ENCODE assay signal across 11 cellular contexts in genomic region chr6:140105857-140106256, GRCh38.
DNase-seq lines count a peak whose midpoint lies in the region; ATAC-seq, FAIRE-seq and TF ChIP-seq lines count a peak whose summit lies in the region.
"Had no signal": no experiment of that assay in that cellular context is flagged by ENCODE, and none has a peak within 500 bp of the region (broad histone marks: within the 10 kb centered on the region; RNA-seq: fewer than 3 reads in every experiment).

No MANE protein-coding gene starts in this region.

- CTCF ChIA-PET in HepG2 (lab: Yijun Ruan, JAX; ENCODE audit: low intra/inter-chr PET ratio, low total read pairs): no interaction called here

- no peaks in the 10 kb centered on the region for H3K36me3 ChIP-seq in KMS-11 (ENCODE audit: insufficient read depth)
- no peaks in the 10 kb centered on the region for H3K36me3 ChIP-seq in HepG2 (replicated peaks in 1 of 2; ENCODE audit: control insufficient read depth in 1 of 2, insufficient read depth in 2 of 2, low read length in 2 of 2)
- H3K36me3 ChIP-seq: neutrophil had no signal

- H3K4me1 ChIP-seq in KMS-11 (ENCODE audit: low read depth, poor library complexity, severe bottlenecking) (no peaks in the 10 kb centered on the region), HepG2 (ENCODE audit: insufficient read depth, low read length) (0 out of 2 replicates have a peak, but pooled peaks cover 10% of the 10 kb centered on the region)

- POLR2A ChIA-PET in HepG2 (lab: Yijun Ruan, JAX): no interaction called here

- H3K79me2 ChIP-seq in KMS-11 (ENCODE audit: insufficient read depth, low read depth): no peaks in the 10 kb centered on the region
- H3K79me2 ChIP-seq in HepG2 (ENCODE audit: insufficient read depth, low read length): no peaks in the 10 kb centered on the region

- peaks cover 4% of the 10 kb centered on the region; the same call in 1 of the 2 replicates for H3K9me3 ChIP-seq in HepG2 (ENCODE audit: low read length)
- H3K9me3 ChIP-seq: neutrophil had no signal

- H3K9ac ChIP-seq in KMS-11 (no peak overlapping the region), HepG2 (ENCODE audit: insufficient read depth, low read depth, low read length) (no peak overlapping the region)

- H3K27ac ChIP-seq in KMS-11 (no peak overlapping the region), HepG2 (ENCODE audit: extremely low read length, insufficient read depth, low read length) (no peak overlapping the region)
- H3K27ac ChIP-seq: neutrophil had no signal

- H3K27me3 ChIP-seq in KMS-11 (ENCODE audit: insufficient read depth, low read depth) (no peaks in the 10 kb centered on the region), HepG2 (ENCODE audit: control insufficient read depth in 1 of 2, insufficient read depth in 2 of 2, low read length in 2 of 2) (no peaks in the 10 kb centered on the region)
- H3K27me3 ChIP-seq: neutrophil had no signal

- WGBS in HepG2 (ENCODE audit: low lambda C conversion rate): 17% methylated on average over 6 of the region's 6 CpGs

- H2AFZ ChIP-seq in KMS-11 (ENCODE audit: low read depth) (no peak overlapping the region; the same call in 1 of the 2 replicates), HepG2 (ENCODE audit: low read length) (peak overlapping the region; percentile 96)

- in situ Hi-C loops in HepG2 (cut with HindIII; ENCODE audit: extremely low pct_ligation_motif_present, low pct_unique_long_range_greater_than_20kb): no loop called here

- no peak for TF ChIP-seq EP300 in HepG2 (IDR thresholded peaks at IDR 0.05; ENCODE audit: low read depth in 2 of 2, low read length in 2 of 2)
- TF ChIP-seq EP300 in HepG2 (CRISPR knock-in tag; IDR thresholded peaks at IDR 0.05; ENCODE audit: borderline replicate concordance): no peak

- peak; percentile 94 for ATAC-seq in HepG2
- ATAC-seq in HG02973 (IDR thresholded peaks at IDR 0.05; ENCODE audit: unreplicated experiment): no peak
- ATAC-seq in HG03097 (IDR thresholded peaks at IDR 0.05; ENCODE audit: low FRiP score, unreplicated experiment): no peak
- ATAC-seq in GM18519 (IDR thresholded peaks at IDR 0.05; ENCODE audit: low FRiP score, unreplicated experiment): no peak

- H3K4me2 ChIP-seq in KMS-11 (no peak overlapping the region), HepG2 (ENCODE audit: low read depth, low read length) (peak overlapping the region; percentile 60)

- intact Hi-C loops in HepG2 (cut with micrococcal nuclease; ENCODE audit: unreplicated experiment): loop anchor here (5.0 to 10.0 kb wide), 2 partner anchors 221 to 336 kb away; no protein-coding TSS in a partner anchor

- peak; percentile 58 for FAIRE-seq in HepG2 (lab: Jason Lieb, UNC)

- TF ChIP-seq CTCF in KMS-11 (conservative IDR thresholded peaks at IDR 0.05; ENCODE audit: low read depth, low read length) (peak; percentile 50; the same call in 1 of the 2 replicates), HepG2 (CRISPR knock-in tag; IDR thresholded peaks at IDR 0.05) (peak; percentile 27)

- TF ChIP-seq RAD21 in HepG2 (CRISPR knock-in tag; IDR thresholded peaks at IDR 0.05): no peak

- TF ChIP-seq POLR2A in HepG2 (IDR thresholded peaks at IDR 0.05; ENCODE audit: insufficient read depth in 1 of 2, low read depth in 2 of 2, low read length in 2 of 2): no peak

- peak; percentile 55 for DNase-seq in DMS114 treated with DMSO at 0.1 percent for 48 hours (lab: John Stamatoyannopoulos, UW; ENCODE audit: unreplicated experiment)
- DNase-seq in astrocyte of the hippocampus (ENCODE audit: low read depth, low spot score): peak; percentile 19
- DNase-seq in HepG2 (ENCODE audit: low spot score): peak; percentile 39
- DNase-seq in NCI-H1105 (lab: John Stamatoyannopoulos, UW): no peak
- DNase-seq: activated naive CD8-positive, alpha-beta T cell treated with anti-CD3 and anti-CD28 coated beads for 36 hours; NCI-H1092 treated with DMSO at 0.1 percent for 48 hours had no signal

- H3K4me3 ChIP-seq in KMS-11 (IDR thresholded peaks at IDR 0.05; ENCODE audit: insufficient read depth, low read depth, low read length) (no peak overlapping the region), HepG2 (replicated peaks in 1 of 3; ENCODE audit: insufficient read depth in 1 of 3, low read depth in 2 of 3, low read length in 3 of 3) (peak overlapping the region; percentile 11 to 38 (median 24); a peak in 2 of 6 replicates)

- no peaks in the 10 kb centered on the region for H4K20me1 ChIP-seq in KMS-11 (ENCODE audit: insufficient read depth)
- no peaks in the 10 kb centered on the region for H4K20me1 ChIP-seq in HepG2 (ENCODE audit: insufficient read depth, low read length)

- no TSS peak for BruUV-seq in HepG2 (replicated peaks; lab: Mats Ljungman, UMichigan)

TF ChIP-seq in HepG2, 621 proteins besides CTCF, POLR2A, EP300 and RAD21 (continues in another document):
- peak; percentile 27; the same call in 1 of the 2 replicates for TF ChIP-seq SMC3 (IDR thresholded peaks at IDR 0.05; ENCODE audit: low read length)
- no peak for TF ChIP-seq ZNF720 (CRISPR knock-in tag; IDR thresholded peaks at IDR 0.05)
- TF ChIP-seq CSRNP1 (CRISPR knock-in tag; IDR thresholded peaks at IDR 0.05): no peak
- TF ChIP-seq ZNF12 (CRISPR knock-in tag; IDR thresholded peaks at IDR 0.05): peak; percentile 63; the same call in 1 of the 2 replicates
- no peak for TF ChIP-seq NCOA2 (CRISPR knock-in tag; IDR thresholded peaks at IDR 0.05)
- no peak for TF ChIP-seq BCL6 (CRISPR knock-in tag; IDR thresholded peaks at IDR 0.05)
- TF ChIP-seq ZNF3 (CRISPR knock-in tag; IDR thresholded peaks at IDR 0.05): no peak
- TF ChIP-seq ARID5B (CRISPR knock-in tag; IDR thresholded peaks at IDR 0.05): no peak
- TF ChIP-seq YY1 (IDR thresholded peaks at IDR 0.05; ENCODE audit: insufficient read depth, insufficient replicate concordance, low read depth, low read length): peak; percentile 38
- 0 out of 2 replicates have a peak, but pooled peaks have one; percentile 21 for TF ChIP-seq ZMYM4 (CRISPR knock-in tag; IDR thresholded peaks at IDR 0.05)
- TF ChIP-seq ZSCAN22 (CRISPR knock-in tag; IDR thresholded peaks at IDR 0.05): no peak
- TF ChIP-seq CREB1 (IDR thresholded peaks at IDR 0.05): no peak
- TF ChIP-seq CREB1 (CRISPR knock-in tag; IDR thresholded peaks at IDR 0.05): no peak
- no peak for TF ChIP-seq MYNN (CRISPR knock-in tag; IDR thresholded peaks at IDR 0.05; ENCODE audit: low read depth)
- TF ChIP-seq TFDP2 (CRISPR knock-in tag; IDR thresholded peaks at IDR 0.05): no peak
- TF ChIP-seq KMT2A (CRISPR knock-in tag; IDR thresholded peaks at IDR 0.05): no peak
